Comparison of ENCODE assay signal across 12 cellular contexts in the genomic region with DNA sequence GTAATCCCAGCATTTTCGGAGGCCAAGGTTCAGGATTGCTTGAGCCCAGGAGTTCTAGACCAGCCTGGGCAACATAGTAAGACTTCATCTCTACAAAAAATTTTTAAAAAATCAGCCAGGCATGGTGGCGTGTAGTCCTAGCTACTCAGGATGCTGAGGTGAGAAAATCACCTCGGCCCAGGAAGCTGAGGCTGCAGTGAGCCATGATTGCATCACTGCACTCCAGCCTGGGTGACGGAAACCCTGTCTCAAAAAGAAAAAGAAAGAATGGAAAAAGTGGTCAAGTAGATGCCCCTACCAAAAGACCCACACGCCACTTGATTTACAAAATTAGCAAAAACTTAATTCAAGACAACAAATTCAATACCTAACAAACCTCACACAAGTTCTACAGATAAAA. TPM values are rescaled to one million over a fixed set of nuclear protein-coding genes. Genes with fewer than 3 reads are reported as not detected.
DNase-seq lines count a peak whose midpoint lies in the region; ATAC-seq and TF ChIP-seq lines count a peak whose summit lies in the region.
"Had no signal": no experiment of that assay in that cellular context is flagged by ENCODE, and none has a peak within 500 bp of the region (broad histone marks: within the 10 kb centered on the region; RNA-seq: fewer than 3 reads in every experiment).

No MANE protein-coding gene starts in this region.

- POLR2A ChIA-PET in OCI-LY7 (lab: Charles Lee), result interaction anchor here (0.6 kb wide), 1 partner anchor 18 kb away, joined by 3 read pairs; no protein-coding TSS in a partner anchor

- no peaks in the 10 kb centered on the region for H3K9me3 ChIP-seq in OCI-LY7 (ENCODE audit: low read length)
- H3K9me3 ChIP-seq: right atrium auricular region, vagina had no signal

- intact Hi-C loops in OCI-LY7 (cut with micrococcal nuclease; ENCODE audit: unreplicated experiment), result no loop called here

- H3K9me2 ChIP-seq in OCI-LY7 (ENCODE audit: insufficient read depth, low read length), result no peaks in the 10 kb centered on the region

- no TSS peak for BruUV-seq in OCI-LY7 (replicated peaks; lab: Mats Ljungman, UMichigan)

- H3K27ac ChIP-seq in OCI-LY7 (ENCODE audit: low read depth, low read length, poor library complexity, severe bottlenecking), result no peak overlapping the region
- no peak overlapping the region for H3K27ac ChIP-seq in coronary artery
- H3K27ac ChIP-seq: right atrium auricular region, vagina had no signal

- no peak overlapping the region for H3K4me3 ChIP-seq in OCI-LY7 (ENCODE audit: low read depth, low read length, poor library complexity, severe bottlenecking)
- no peak overlapping the region for H3K4me3 ChIP-seq in coronary artery
- H3K4me3 ChIP-seq: right atrium auricular region, vagina had no signal

- H3K36me3 ChIP-seq in OCI-LY7 (ENCODE audit: insufficient read depth, low read length), result no peaks in the 10 kb centered on the region
- H3K36me3 ChIP-seq: right atrium auricular region, vagina had no signal

- peak; percentile 49 for DNase-seq in activated naive CD4-positive, alpha-beta T cell treated with Interleukin-2 at 50 U/mL for 16 hours
- no peak for DNase-seq in activated naive CD4-positive, alpha-beta T cell (lab: John Stamatoyannopoulos, UW)
- peak; percentile 41 for DNase-seq in OCI-LY7 (ENCODE audit: low spot score)
- DNase-seq in coronary artery (ENCODE audit: low spot score), result peak; percentile 31
- peak; percentile 63 for DNase-seq in stimulated activated naive CD8-positive, alpha-beta T cell treated with anti-CD3 and anti-CD28 coated beads, Interleukin-15, Interleukin-2, amounts not matched to agents 100 U/mL and 50 U/mL, for 24 hours
- DNase-seq in effector CD8-positive, alpha-beta T cell (lab: John Stamatoyannopoulos, UW), result no peak
- no peak for DNase-seq in DMS153 (lab: John Stamatoyannopoulos, UW)
- DNase-seq: GDM1, NCI-H446 treated with DMSO at 0.1 percent for 48 hours had no signal

- H4K20me1 ChIP-seq in OCI-LY7 (ENCODE audit: insufficient read depth, low read length), result no peaks in the 10 kb centered on the region

- no peaks in the 10 kb centered on the region for H3K79me2 ChIP-seq in OCI-LY7 (ENCODE audit: insufficient read depth, low read depth, low read length)

- peaks cover 22% of the 10 kb centered on the region for H3K4me1 ChIP-seq in OCI-LY7 (ENCODE audit: insufficient read depth, low read length, poor library complexity, severe bottlenecking)
- H3K4me1 ChIP-seq: right atrium auricular region, vagina had no signal

- no peak for TF ChIP-seq CTCF in OCI-LY7 (conservative IDR thresholded peaks at IDR 0.05; ENCODE audit: low read length)
- TF ChIP-seq CTCF in coronary artery (IDR thresholded peaks at IDR 0.05), result no peak

- CTCF ChIA-PET in OCI-LY7 (lab: Charles Lee; ENCODE audit: unreplicated experiment), result interaction anchor here (0.6 kb wide), 1 partner anchor 33 kb away, joined by 3 read pairs; no protein-coding TSS in a partner anchor

- H3K4me2 ChIP-seq in OCI-LY7 (ENCODE audit: low read length), result 0 out of 2 replicates have a peak overlapping the region, but pooled peaks have one; percentile 9

- peak; percentile 89 for ATAC-seq in stimulated activated naive CD8-positive, alpha-beta T cell treated with anti-CD3 and anti-CD28 coated beads, Interleukin-15, Interleukin-2, amounts not matched to agents 100 U/mL and 50 U/mL, for 24 hours
- ATAC-seq in GM19351 (IDR thresholded peaks at IDR 0.05; ENCODE audit: unreplicated experiment), result no peak

- H2AFZ ChIP-seq in OCI-LY7 (ENCODE audit: low read length), result peak overlapping the region; percentile 48; the same call in 1 of the 2 replicates

RNA-seq across cellular contexts. Expression of a gene that starts 34.4 kb away (rescaled TPM):
- 15.0 and 18.3 TPM in 2 replicates for total RNA-seq in OCI-LY7 (2014; rRNA removed; shearing (Covaris generic))
- 36.9 and 42.2 TPM in 2 replicates for total RNA-seq in OCI-LY7 (2022)

RNA-seq across cellular contexts. Expression of a gene that starts 47.5 kb away (rescaled TPM):
- total RNA-seq in OCI-LY7 (2014; rRNA removed; shearing (Covaris generic)), result 91.4 and 107 TPM in 2 replicates
- 63.0 and 67.6 TPM in 2 replicates for total RNA-seq in OCI-LY7 (2022)

Comparison
In these comparisons a context has a peak if more than half of its experiments do, and no peak if none do; other contexts are left out.
1. DNase-seq: peak in activated naive CD4-positive, alpha-beta T cell treated with Interleukin-2 at 50 U/mL for 16 hours (single experiment), OCI-LY7 (single experiment), coronary artery (single experiment) and stimulated activated naive CD8-positive, alpha-beta T cell treated with anti-CD3 and anti-CD28 coated beads, Interleukin-15, Interleukin-2, amounts not matched to agents 100 U/mL and 50 U/mL, for 24 hours (single experiment); none in activated naive CD4-positive, alpha-beta T cell (0 of 4), effector CD8-positive, alpha-beta T cell (single experiment) and DMS153 (single experiment).